Comparison of ENCODE assay signal across 18 cellular contexts in the genomic region with DNA sequence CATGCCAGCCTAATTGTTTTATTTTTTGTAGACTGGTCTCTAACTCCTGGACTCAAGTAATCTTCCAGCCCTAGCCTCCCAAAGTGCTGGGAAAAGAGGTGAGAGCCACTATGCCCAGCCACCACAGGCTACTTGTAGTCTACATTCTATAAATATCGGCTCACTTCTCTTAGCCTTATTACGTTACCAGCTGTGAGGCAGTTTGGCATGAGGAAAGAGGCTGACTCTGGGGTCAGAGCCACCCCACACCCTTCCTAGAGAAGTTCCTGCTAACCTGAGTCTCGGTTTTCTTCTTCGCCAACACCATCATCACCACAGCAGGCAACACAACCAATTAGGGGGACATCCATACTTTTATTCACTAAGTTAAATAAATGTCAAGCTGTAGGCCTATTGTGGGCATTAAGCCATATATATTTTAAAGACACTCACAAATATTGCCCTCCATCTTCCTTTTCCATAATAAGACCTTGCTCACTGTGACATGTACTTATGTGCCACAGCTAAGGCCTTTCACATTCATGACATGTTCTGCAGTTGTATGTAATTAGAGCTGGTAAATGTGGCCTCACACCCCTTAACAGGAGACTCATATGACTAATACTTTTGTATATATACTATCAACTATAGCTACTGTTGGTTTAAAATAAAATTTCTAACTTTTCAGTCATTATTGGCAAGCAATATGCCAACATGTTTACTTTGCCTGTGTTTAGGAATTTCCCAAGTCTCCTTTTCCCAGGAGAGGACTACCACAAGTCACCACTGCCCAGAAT. TPM values are rescaled to one million over a fixed set of nuclear protein-coding genes. Genes with fewer than 3 reads are reported as not detected.
DNase-seq lines count a peak whose midpoint lies in the region; ATAC-seq, FAIRE-seq and TF ChIP-seq lines count a peak whose summit lies in the region.
"Had no signal": no experiment of that assay in that cellular context is flagged by ENCODE, and none has a peak within 500 bp of the region (broad histone marks: within the 10 kb centered on the region; RNA-seq: fewer than 3 reads in every experiment).

No MANE protein-coding gene starts in this region.

- CTCF ChIA-PET in HepG2 (lab: Yijun Ruan, JAX; ENCODE audit: low intra/inter-chr PET ratio, low total read pairs), result no interaction called here

- H4K20me1 ChIP-seq in HepG2 (ENCODE audit: insufficient read depth, low read length) (peaks cover 20% of the 10 kb centered on the region; the same call in 1 of the 2 replicates), MM.1S (ENCODE audit: insufficient read depth, low read length) (no peaks in the 10 kb centered on the region)

- POLR2A ChIA-PET in HepG2 (lab: Yijun Ruan, JAX), result interaction anchor here (2.4 to 6.5 kb wide), 2 partner anchors 22 to 71 kb away, joined by 11 to 47 read pairs; a partner anchor contains a TSS

- no peak for DNase-seq in HepG2 (ENCODE audit: low spot score)
- peak; percentile 26 for DNase-seq in epithelial cell of esophagus (ENCODE audit: low read depth)
- peak; percentile 22 for DNase-seq in lung (ENCODE audit: low spot score)
- no peak for DNase-seq in activated CD4-positive, CD25-positive, alpha-beta regulatory T cell treated with anti-CD3 and anti-CD28 coated beads, Interleukin-2, amount 50 U/mL, for 72 hours
- no peak for DNase-seq in MM.1S
- no peak for DNase-seq in HT-29 (ENCODE audit: low spot score)
- no peak for DNase-seq in SW 1271 (lab: John Stamatoyannopoulos, UW)
- DNase-seq: activated naive CD4-positive, alpha-beta T cell treated with anti-CD3 and anti-CD28 coated beads for 36 hours; NCI-H2029 treated with DMSO at 0.1 percent for 48 hours; NCI-H510A; occipital lobe; SJCRH30; spleen; T-helper 9 cell had no signal

- H3K36me3 ChIP-seq in liver (ENCODE audit: control insufficient read depth in 4 of 4, insufficient read depth in 3 of 4, low read depth in 1 of 4, low read length in 3 of 4) (peaks cover 5 to 34% (median 21%) of the 10 kb centered on the region in 4 donors), HepG2 (replicated peaks in 1 of 2; ENCODE audit: control insufficient read depth in 1 of 2, insufficient read depth in 2 of 2, low read length in 2 of 2) (peaks cover 6 to 36% of the 10 kb centered on the region in 2 experiments), lung (ENCODE audit: control insufficient read depth in 2 of 2, insufficient read depth in 2 of 2, low read length in 2 of 2) (peaks cover 9 to 10% of the 10 kb centered on the region in 2 donors), MM.1S (replicated peaks; ENCODE audit: insufficient read depth, low read length) (no peaks in the 10 kb centered on the region)

- peaks cover 4% of the 10 kb centered on the region for H3F3A ChIP-seq in MM.1S (ENCODE audit: insufficient read depth, low read length)

- FAIRE-seq in HepG2 (lab: Jason Lieb, UNC), result no peak

- H3K27me3 ChIP-seq in liver (ENCODE audit: control insufficient read depth in 4 of 4, insufficient read depth in 4 of 4, low read length in 3 of 4) (no peaks in the 10 kb centered on the region), HepG2 (ENCODE audit: control insufficient read depth in 1 of 2, insufficient read depth in 2 of 2, low read length in 2 of 2) (no peaks in the 10 kb centered on the region), lung (ENCODE audit: control insufficient read depth, insufficient read depth) (no peaks in the 10 kb centered on the region), MM.1S (replicated peaks; ENCODE audit: insufficient read depth, low read length) (no peaks in the 10 kb centered on the region)
- H3K27me3 ChIP-seq: ascending aorta; BLaER1 treated with 17β-estradiol and CSF1 and Interleukin-3, amounts not matched to agents 10 nM and 100 nM; SJCRH30; spleen had no signal

- TF ChIP-seq CTCF in liver (IDR thresholded peaks at IDR 0.05; ENCODE audit: low read depth, low read length, missing input control), result no peak
- no peak for TF ChIP-seq CTCF in HepG2 (CRISPR knock-in tag; IDR thresholded peaks at IDR 0.05)
- TF ChIP-seq CTCF in epithelial cell of esophagus (IDR thresholded peaks at IDR 0.05; ENCODE audit: insufficient read depth, low read depth, low read length, missing control alignments), result no peak
- TF ChIP-seq CTCF in lung (IDR thresholded peaks at IDR 0.05; ENCODE audit: control extremely low read depth, extremely low read depth), result no peak
- no peak for TF ChIP-seq CTCF in MM.1S (IDR thresholded peaks at IDR 0.05; ENCODE audit: low read length)

- H3K4me1 ChIP-seq in liver (ENCODE audit: control insufficient read depth in 4 of 4, insufficient read depth in 4 of 4, low read length in 3 of 4) (peaks cover 7 to 31% (median 22%) of the 10 kb centered on the region in 4 donors), HepG2 (ENCODE audit: insufficient read depth, low read length) (peaks cover 45% of the 10 kb centered on the region), lung (ENCODE audit: control insufficient read depth in 2 of 2, insufficient read depth in 2 of 2, low read length in 2 of 2) (peaks cover 5 to 11% of the 10 kb centered on the region in 2 donors), MM.1S (ENCODE audit: low read length) (no peaks in the 10 kb centered on the region)
- H3K4me1 ChIP-seq: SJCRH30 had no signal

- no peak for TF ChIP-seq RAD21 in liver (IDR thresholded peaks at IDR 0.05)
- TF ChIP-seq RAD21 in HepG2 (CRISPR knock-in tag; IDR thresholded peaks at IDR 0.05), result no peak

- BruUV-seq in HepG2 (replicated peaks; lab: Mats Ljungman, UMichigan), result no TSS peak

- H3K9me2 ChIP-seq in MM.1S (replicated peaks; ENCODE audit: insufficient read depth, low read length), result no peaks in the 10 kb centered on the region

- H3K4me2 ChIP-seq in HepG2 (ENCODE audit: low read depth, low read length) (no peak overlapping the region), MM.1S (ENCODE audit: low read depth, low read length) (no peak overlapping the region)
- H3K4me2 ChIP-seq: BLaER1 treated with 17β-estradiol and CSF1 and Interleukin-3, amounts not matched to agents 10 nM and 100 nM had no signal

- in situ Hi-C loops in HepG2 (cut with HindIII; ENCODE audit: extremely low pct_ligation_motif_present, low pct_unique_long_range_greater_than_20kb), result no loop called here

- H2AFZ ChIP-seq in HepG2 (ENCODE audit: low read length), result no peak overlapping the region
- no peak overlapping the region for H2AFZ ChIP-seq in MM.1S (ENCODE audit: low read length)

- no peak overlapping the region for H3K27ac ChIP-seq in liver (ENCODE audit: low read depth in 1 of 2, low read length in 2 of 2)
- H3K27ac ChIP-seq in HepG2 (ENCODE audit: extremely low read length, insufficient read depth, low read length), result no peak overlapping the region
- peak overlapping the region in 1 of 2 donors; percentile 54 for H3K27ac ChIP-seq in lung (ENCODE audit: low read depth in 1 of 2, low read length in 1 of 2)
- H3K27ac ChIP-seq in MM.1S (ENCODE audit: low read length), result no peak overlapping the region
- H3K27ac ChIP-seq: BLaER1 treated with 17β-estradiol and CSF1 and Interleukin-3, amounts not matched to agents 10 nM and 100 nM; coronary artery; SJCRH30 had no signal

- no peak overlapping the region for H3K9ac ChIP-seq in liver (ENCODE audit: low read depth in 1 of 2, low read length in 2 of 2)
- no peak overlapping the region for H3K9ac ChIP-seq in HepG2 (ENCODE audit: insufficient read depth, low read depth, low read length)
- no peak overlapping the region for H3K9ac ChIP-seq in MM.1S (ENCODE audit: low read length)
- H3K9ac ChIP-seq: BLaER1 treated with 17β-estradiol and CSF1 and Interleukin-3, amounts not matched to agents 10 nM and 100 nM had no signal

- H3K4me3 ChIP-seq in liver (ENCODE audit: low read depth in 1 of 3, low read length in 3 of 3) (no peak overlapping the region), HepG2 (replicated peaks in 1 of 3; ENCODE audit: insufficient read depth in 1 of 3, low read depth in 2 of 3, low read length in 3 of 3) (no peak overlapping the region), epithelial cell of esophagus (ENCODE audit: low read length) (no peak overlapping the region), lung (no peak overlapping the region), MM.1S (ENCODE audit: low read length) (no peak overlapping the region)
- H3K4me3 ChIP-seq: ascending aorta; BLaER1 treated with 17β-estradiol and CSF1 and Interleukin-3, amounts not matched to agents 10 nM and 100 nM; coronary artery; SJCRH30; spleen had no signal

- 87% methylated on average over 4 of the region's 4 CpGs for WGBS in liver
- WGBS in HepG2 (ENCODE audit: low lambda C conversion rate), result 97% methylated on average over 4 of the region's 4 CpGs
- WGBS in lung, 2 donors, result 43 to 75% methylated on average over 4 of the region's 4 CpGs

- ATAC-seq in HepG2 (no peak), lung (ENCODE audit: insufficient read depth, low FRiP score) (no peak)

- TF ChIP-seq EP300 in HepG2 (IDR thresholded peaks at IDR 0.05; ENCODE audit: low read depth in 2 of 2, low read length in 2 of 2) (no peak), HepG2 (CRISPR knock-in tag; IDR thresholded peaks at IDR 0.05; ENCODE audit: borderline replicate concordance) (no peak)

- H3K79me2 ChIP-seq in HepG2 (ENCODE audit: insufficient read depth, low read length) (peaks cover 50% of the 10 kb centered on the region), MM.1S (ENCODE audit: low read length) (no peaks in the 10 kb centered on the region)

- TF ChIP-seq POLR2A in HepG2 (IDR thresholded peaks at IDR 0.05; ENCODE audit: insufficient read depth in 1 of 2, low read depth in 2 of 2, low read length in 2 of 2), result no peak

- H3K9me3 ChIP-seq in liver (ENCODE audit: control insufficient read depth in 4 of 4, low read length in 3 of 4) (no peaks in the 10 kb centered on the region), HepG2 (ENCODE audit: low read length) (no peaks in the 10 kb centered on the region), lung (ENCODE audit: control insufficient read depth in 2 of 2, insufficient read depth in 1 of 2, low read length in 1 of 2) (no peaks in the 10 kb centered on the region), MM.1S (replicated peaks; ENCODE audit: insufficient read depth, low read length) (no peaks in the 10 kb centered on the region)
- H3K9me3 ChIP-seq: ascending aorta; BLaER1 treated with 17β-estradiol and CSF1 and Interleukin-3, amounts not matched to agents 10 nM and 100 nM; SJCRH30; spleen had no signal

- intact Hi-C loops in HepG2 (cut with micrococcal nuclease; ENCODE audit: unreplicated experiment), result no loop called here

RNA-seq across cellular contexts. Expression of a gene that starts 5.7 kb away (rescaled TPM):
- total RNA-seq in liver, result 10 to 100 TPM; 11.7 to 59.2 TPM
- polyA plus RNA-seq in liver, result 10 to 100 TPM in 1 of 2 donors, 1 to 10 TPM in 1; 5.4 to 23.8 TPM
- 22.5 and 51.1 TPM in 2 replicates for total RNA-seq in HepG2 (2016; rRNA removed; fragmentation: Illumina TruSeq; extraction: Trizol)
- total RNA-seq in HepG2 (2016; cell fraction: cytosol; rRNA removed; fragmentation: Illumina TruSeq; extraction: Trizol; ENCODE audit: low read depth), result 19.7 and 21.5 TPM in 2 replicates
- 23.8 and 44.2 TPM in 2 replicates for total RNA-seq in HepG2 (2016; cell fraction: insoluble cytoplasmic fraction; rRNA removed; fragmentation: Illumina TruSeq; extraction: Trizol)
- total RNA-seq in HepG2 (2016; cell fraction: membrane; rRNA removed; fragmentation: Illumina TruSeq; extraction: Trizol), result 31.3 and 31.8 TPM in 2 replicates
- total RNA-seq in HepG2 (2016; cell fraction: nucleus; rRNA removed; fragmentation: Illumina TruSeq; extraction: Trizol), result 20.6 and 22.5 TPM in 2 replicates
- 19.6 and 19.9 TPM in 2 replicates for polyA plus RNA-seq in HepG2 (2011; rRNA removed)
- polyA plus RNA-seq in HepG2 (2011; cell fraction: cytosol; rRNA removed), result 13.8 and 15.3 TPM in 2 replicates
- 14.3 and 16.7 TPM in 2 replicates for polyA plus RNA-seq in HepG2 (2011; cell fraction: nucleus; rRNA removed)
- 19.1 and 23.4 TPM in 2 replicates for polyA plus RNA-seq in HepG2 (2012)
- 5.3 and 5.9 TPM in 2 replicates for polyA plus RNA-seq in HepG2 (2016; cell fraction: cytosol; fragmentation: Illumina TruSeq; extraction: Trizol; ENCODE audit: low read depth)
- 38.7 and 39.7 TPM in 2 replicates for polyA plus RNA-seq in HepG2 (2016; cell fraction: insoluble cytoplasmic fraction; fragmentation: Illumina TruSeq; extraction: Trizol; ENCODE audit: low read depth)
- 10.5 and 13.7 TPM in 2 replicates for polyA plus RNA-seq in HepG2 (2016; cell fraction: membrane; fragmentation: Illumina TruSeq; extraction: Trizol; ENCODE audit: low read depth)
- 32.3 and 39.0 TPM in 2 replicates for polyA plus RNA-seq in HepG2 (2016; cell fraction: nucleus; fragmentation: Illumina TruSeq; extraction: Trizol; ENCODE audit: insufficient read depth, low read depth)
- polyA minus RNA-seq in HepG2 (2011; rRNA and poly(A)+ RNA removed; ENCODE audit: low replicate concordance), result 8.8 and 61.2 TPM in 2 replicates
- 24.5 and 28.9 TPM in 2 replicates for polyA minus RNA-seq in HepG2 (2011; cell fraction: cytosol; rRNA and poly(A)+ RNA removed)
- 27.6 and 30.8 TPM in 2 replicates for polyA minus RNA-seq in HepG2 (2011; cell fraction: nucleus; rRNA and poly(A)+ RNA removed)
- total RNA-seq in lung, result 10 to 100 TPM; 13.0 to 24.3 TPM
- polyA plus RNA-seq in lung, result 1 to 10 TPM; 7.3 to 7.4 TPM
- total RNA-seq in HT-29 (2014; rRNA removed; shearing (Covaris generic)), result 1.1 and 4.1 TPM in 2 replicates

RNA-seq across cellular contexts. Expression of a gene that starts 52.3 kb away (rescaled TPM):
- total RNA-seq in liver, result 100 to 1,000 TPM in 1 of 2 donors, 10 to 100 TPM in 1; 22.8 to 113 TPM
- polyA plus RNA-seq in liver, result 10 to 100 TPM; 31.6 to 44.8 TPM
- total RNA-seq in HepG2 (2016; rRNA removed; fragmentation: Illumina TruSeq; extraction: Trizol), result 47.5 and 47.8 TPM in 2 replicates
- total RNA-seq in HepG2 (2016; cell fraction: cytosol; rRNA removed; fragmentation: Illumina TruSeq; extraction: Trizol; ENCODE audit: low read depth), result 17.3 and 20.1 TPM in 2 replicates
- total RNA-seq in HepG2 (2016; cell fraction: insoluble cytoplasmic fraction; rRNA removed; fragmentation: Illumina TruSeq; extraction: Trizol), result 44.5 and 51.8 TPM in 2 replicates
- total RNA-seq in HepG2 (2016; cell fraction: membrane; rRNA removed; fragmentation: Illumina TruSeq; extraction: Trizol), result 19.7 and 24.1 TPM in 2 replicates
- total RNA-seq in HepG2 (2016; cell fraction: nucleus; rRNA removed; fragmentation: Illumina TruSeq; extraction: Trizol), result 55.8 and 65.6 TPM in 2 replicates
- polyA plus RNA-seq in HepG2 (2011; rRNA removed), result 32.8 and 37.8 TPM in 2 replicates
- 20.8 and 21.9 TPM in 2 replicates for polyA plus RNA-seq in HepG2 (2011; cell fraction: cytosol; rRNA removed)
- polyA plus RNA-seq in HepG2 (2011; cell fraction: nucleus; rRNA removed), result 65.3 and 69.9 TPM in 2 replicates
- polyA plus RNA-seq in HepG2 (2012), result 20.1 and 22.7 TPM in 2 replicates
- 15.4 and 15.5 TPM in 2 replicates for polyA plus RNA-seq in HepG2 (2016; cell fraction: cytosol; fragmentation: Illumina TruSeq; extraction: Trizol; ENCODE audit: low read depth)
- 33.1 and 38.8 TPM in 2 replicates for polyA plus RNA-seq in HepG2 (2016; cell fraction: insoluble cytoplasmic fraction; fragmentation: Illumina TruSeq; extraction: Trizol; ENCODE audit: low read depth)
- 11.9 and 12.6 TPM in 2 replicates for polyA plus RNA-seq in HepG2 (2016; cell fraction: membrane; fragmentation: Illumina TruSeq; extraction: Trizol; ENCODE audit: low read depth)
- 54.6 and 64.4 TPM in 2 replicates for polyA plus RNA-seq in HepG2 (2016; cell fraction: nucleus; fragmentation: Illumina TruSeq; extraction: Trizol; ENCODE audit: insufficient read depth, low read depth)
- polyA minus RNA-seq in HepG2 (2011; rRNA and poly(A)+ RNA removed; ENCODE audit: low replicate concordance), result 9.0 and 51.6 TPM in 2 replicates
- 18.4 and 20.6 TPM in 2 replicates for polyA minus RNA-seq in HepG2 (2011; cell fraction: cytosol; rRNA and poly(A)+ RNA removed)
- 168 and 170 TPM in 2 replicates for polyA minus RNA-seq in HepG2 (2011; cell fraction: nucleus; rRNA and poly(A)+ RNA removed)
- total RNA-seq in lung, result 10 to 100 TPM; 26.3 to 66.7 TPM
- polyA plus RNA-seq in lung, result 10 to 100 TPM; 14.7 to 18.6 TPM
- 60.5 and 63.1 TPM in 2 replicates for total RNA-seq in HT-29 (2014; rRNA removed; shearing (Covaris generic))

Comparison
In these comparisons a context has a peak if more than half of its experiments do, and no peak if none do; other contexts are left out.
1. DNase-seq: peak in epithelial cell of esophagus (single experiment) and lung (single experiment); none in HepG2 (single experiment), activated CD4-positive, CD25-positive, alpha-beta regulatory T cell treated with anti-CD3 and anti-CD28 coated beads, Interleukin-2, amount 50 U/mL, for 72 hours (single experiment), MM.1S (single experiment), HT-29 (single experiment) and SW 1271 (0 of 2).